In the genomic region with DNA sequence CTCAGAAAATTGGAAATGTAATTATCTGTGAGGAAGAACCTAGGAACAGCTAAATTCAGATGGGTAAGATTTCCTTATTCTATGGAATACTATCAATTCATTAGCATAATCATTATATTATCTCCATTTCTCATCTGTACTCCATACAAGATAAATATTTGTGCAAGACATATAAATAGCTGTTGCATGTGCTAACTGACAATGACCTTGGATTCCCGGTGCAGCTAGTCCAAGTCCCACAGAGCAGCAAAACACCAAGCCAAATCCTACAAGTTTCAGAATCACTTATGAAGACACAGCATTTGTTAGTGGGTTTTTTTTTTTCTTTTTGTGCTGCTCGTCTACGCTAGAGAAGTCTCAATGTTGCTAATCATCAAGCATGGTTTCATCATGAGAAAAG, we compare ENCODE assay signal across 1 cellular context.
TF ChIP-seq lines count a peak whose summit lies in the region.

No MANE protein-coding gene starts in this region.

TF ChIP-seq in H1, 55 proteins besides CTCF, POLR2A, EP300 and RAD21 (continued from another document):
- TF ChIP-seq, protein P1, sequence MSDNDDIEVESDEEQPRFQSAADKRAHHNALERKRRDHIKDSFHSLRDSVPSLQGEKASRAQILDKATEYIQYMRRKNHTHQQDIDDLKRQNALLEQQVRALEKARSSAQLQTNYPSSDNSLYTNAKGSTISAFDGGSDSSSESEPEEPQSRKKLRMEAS (IDR thresholded peaks at IDR 0.05), result no peak
